8 cellular contexts compared by ENCODE assay signal in genomic region chr1:234533975-234534876, GRCh38. TPM values are rescaled to one million over a fixed set of nuclear protein-coding genes. Genes with fewer than 3 reads are reported as not detected.
DNase-seq lines count a peak whose midpoint lies in the region; ATAC-seq, FAIRE-seq and TF ChIP-seq lines count a peak whose summit lies in the region.

No MANE protein-coding gene starts in this region.

- H3K9me3 Mint-ChIP-seq in activated CD4-positive, alpha-beta memory T cell treated with anti-CD3 and anti-CD28 coated beads for 36 hours, result no peaks in the 10 kb centered on the region

- CTCF ChIA-PET in RWPE1 (lab: Yijun Ruan, JAX), result interaction anchor here (0.7 kb wide), 1 partner anchor 12 kb away, joined by 8 read pairs; no protein-coding TSS in a partner anchor
- CTCF ChIA-PET in activated CD4-positive, alpha-beta memory T cell treated with anti-CD3 and anti-CD28 coated beads for 36 hours (lab: Charles Lee), result interaction anchor here (0.6 to 0.8 kb wide), 2 partner anchors 9 to 10 kb away, joined by 3 to 4 read pairs; no protein-coding TSS in a partner anchor

- TF ChIP-seq CTCF in RWPE1 (conservative IDR thresholded peaks at IDR 0.05; ENCODE audit: low read depth) (no peak), gastroesophageal sphincter (IDR thresholded peaks at IDR 0.05) (no peak)

- H3K36me3 Mint-ChIP-seq in activated CD4-positive, alpha-beta memory T cell treated with anti-CD3 and anti-CD28 coated beads for 36 hours, result no peaks in the 10 kb centered on the region

- FAIRE-seq in H54 (lab: Jason Lieb, UNC), result no peak

- H3K27ac ChIP-seq in RWPE1 (peak overlapping the region; percentile 96), gastroesophageal sphincter (peak overlapping the region; percentile 95 to 99 (median 96))

- no peak overlapping the region for H3K4me3 ChIP-seq in gastroesophageal sphincter

- WGBS in gastroesophageal sphincter (ENCODE audit: low coverage in 1 of 2), 2 donors, result 5 to 13% methylated on average over 10 to 14 of the region's 14 CpGs

- ATAC-seq in gastroesophageal sphincter, result peak; percentile 35
- no peak for ATAC-seq in HG03469 (IDR thresholded peaks at IDR 0.05; ENCODE audit: unreplicated experiment)

- no peak for TF ChIP-seq EP300 in gastroesophageal sphincter (IDR thresholded peaks at IDR 0.05)

- peaks cover 3% of the 10 kb centered on the region for H3K27me3 Mint-ChIP-seq in activated CD4-positive, alpha-beta memory T cell treated with anti-CD3 and anti-CD28 coated beads for 36 hours

- peaks cover 2% of the 10 kb centered on the region for H3K4me1 Mint-ChIP-seq in activated CD4-positive, alpha-beta memory T cell treated with anti-CD3 and anti-CD28 coated beads for 36 hours (ENCODE audit: low read depth)

- no peaks in the 10 kb centered on the region for H3K36me3 ChIP-seq in gastroesophageal sphincter

- DNase-seq in DMS79 (lab: John Stamatoyannopoulos, UW) (peak; percentile 71), RWPE1 (ENCODE audit: low spot score) (peak; percentile 42), posterior cingulate gyrus (peak; percentile 69 to 95 (median 82)), H54 (ENCODE audit: insufficient read length, low spot score) (no peak), DMS153 treated with DMSO at 0.1 percent for 48 hours (lab: John Stamatoyannopoulos, UW; ENCODE audit: unreplicated experiment) (no peak)
- no peak for DNase-seq in activated CD4-positive, alpha-beta memory T cell treated with anti-CD3 and anti-CD28 coated beads for 36 hours

- H3K4me1 ChIP-seq in gastroesophageal sphincter, result peaks cover 59 to 100% (median 82%) of the 10 kb centered on the region in 3 donors

- no peak overlapping the region for H3K27ac Mint-ChIP-seq in activated CD4-positive, alpha-beta memory T cell treated with anti-CD3 and anti-CD28 coated beads for 36 hours

- H3K9me3 ChIP-seq in gastroesophageal sphincter, result no peaks in the 10 kb centered on the region

- intact Hi-C loops in posterior cingulate gyrus (cut with DNase I), result loop anchor here (10.0 kb wide), 1 partner anchor 191 kb away; no protein-coding TSS in a partner anchor
- intact Hi-C loops in activated CD4-positive, alpha-beta memory T cell treated with anti-CD3 and anti-CD28 coated beads for 36 hours (cut with micrococcal nuclease), result no loop called here

- TF ChIP-seq POLR2A in gastroesophageal sphincter (IDR thresholded peaks at IDR 0.05), result no peak
- no peak for TF ChIP-seq POLR2A in H54 (IDR thresholded peaks at IDR 0.05; ENCODE audit: low read depth, low read length)

- no peaks in the 10 kb centered on the region for H3K27me3 ChIP-seq in gastroesophageal sphincter

- POLR2A ChIA-PET in RWPE1 (lab: Yijun Ruan, JAX; ENCODE audit: low non-redundant PET), result no interaction called here
- POLR2A ChIA-PET in activated CD4-positive, alpha-beta memory T cell treated with anti-CD3 and anti-CD28 coated beads for 36 hours (lab: Charles Lee), result no interaction called here

- H3K4me3 Mint-ChIP-seq in activated CD4-positive, alpha-beta memory T cell treated with anti-CD3 and anti-CD28 coated beads for 36 hours, result no peak overlapping the region

RNA-seq across cellular contexts. Expression of gene TARBP1, which starts 55.2 kb away (rescaled TPM):
- total RNA-seq in gastroesophageal sphincter, result 1 to 10 TPM; 6.7 to 9.6 (median 8.7) TPM
- total RNA-seq in activated CD4-positive, alpha-beta memory T cell treated with anti-CD3 and anti-CD28 coated beads for 36 hours, result 10 to 100 TPM; 28.9 to 30.1 TPM

Comparison
In these comparisons a context has a peak if more than half of its experiments do, and no peak if none do; other contexts are left out.
1. DNase-seq: peak in DMS79 (single experiment), RWPE1 (single experiment) and posterior cingulate gyrus (10 of 10); none in activated CD4-positive, alpha-beta memory T cell treated with anti-CD3 and anti-CD28 coated beads for 36 hours (single experiment), H54 (single experiment) and DMS153 treated with DMSO at 0.1 percent for 48 hours (single experiment).